ENCODE assay signal across 9 cellular contexts in the genomic region with DNA sequence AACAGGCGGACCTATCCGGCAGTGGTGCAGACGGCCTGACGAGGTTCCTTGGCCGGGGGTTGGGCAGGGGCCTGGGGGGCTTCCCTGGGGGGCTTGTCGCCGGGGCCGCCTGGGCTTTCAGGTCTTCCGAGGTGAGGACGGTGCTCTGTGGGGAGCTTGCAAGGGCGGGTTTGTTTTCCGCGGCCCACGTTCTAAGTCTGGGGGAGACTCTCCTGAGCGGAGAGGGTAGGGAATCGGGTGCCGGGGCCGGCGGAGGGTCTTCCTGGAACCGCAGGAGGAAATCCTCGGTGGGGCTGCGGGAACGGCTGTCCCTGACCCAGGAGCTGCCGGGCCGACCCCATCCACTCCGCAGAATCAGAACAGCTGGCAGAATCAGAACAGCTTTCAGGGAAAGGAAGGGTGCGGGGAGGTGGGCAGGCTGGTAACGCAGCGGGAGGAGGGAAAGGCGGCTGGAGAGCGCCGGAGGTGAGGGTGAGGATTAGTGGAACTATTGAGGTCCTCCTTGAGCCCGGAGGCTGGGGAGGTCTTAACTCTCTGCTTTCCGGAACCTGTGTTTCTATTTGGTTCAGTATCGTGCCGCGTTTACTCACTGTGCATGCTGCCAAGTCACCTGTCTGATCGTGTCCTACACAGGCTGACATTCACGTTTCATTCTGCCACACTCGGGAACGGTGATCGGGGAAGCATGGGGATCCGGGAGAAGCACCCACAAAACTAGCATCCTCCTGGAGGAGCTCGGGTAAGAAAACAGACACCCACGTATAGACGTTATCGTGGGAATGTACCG. TPM values are rescaled to one million over a fixed set of nuclear protein-coding genes. Genes with fewer than 3 reads are reported as not detected.
DNase-seq lines count a peak whose midpoint lies in the region; ATAC-seq, FAIRE-seq and TF ChIP-seq lines count a peak whose summit lies in the region.
"Had no signal": no experiment of that assay in that cellular context is flagged by ENCODE, and none has a peak within 500 bp of the region (broad histone marks: within the 10 kb centered on the region; RNA-seq: fewer than 3 reads in every experiment).

No MANE protein-coding gene starts in this region.

- H3K9me1 ChIP-seq in K562 (ENCODE audit: control insufficient read depth, insufficient read depth, low read length) = no peaks in the 10 kb centered on the region

- POLR2A ChIA-PET in PC-3 (lab: Charles Lee; ENCODE audit: unreplicated experiment) = interaction anchor here (0.7 kb wide), 1 partner anchor 18 kb away, joined by 5 read pairs; no protein-coding TSS in a partner anchor
- POLR2A ChIA-PET in K562 (lab: Yijun Ruan, JAX) = interaction anchor here (0.6 to 2.3 kb wide), 17 partner anchors 10 to 595 kb away, joined by 3 to 10 read pairs (median 4); a partner anchor contains a TSS

- CTCF ChIA-PET in PC-3 (lab: Charles Lee) (interaction anchor here (0.6 to 1.8 kb wide), 2 partner anchors 10 to 137 kb away, joined by 3 to 7 read pairs; no protein-coding TSS in a partner anchor), K562 (lab: Yijun Ruan, JAX; ENCODE audit: low intra/inter-chr PET ratio) (interaction anchor here (0.8 kb wide), 1 partner anchor 45 kb away, joined by 3 read pairs; no protein-coding TSS in a partner anchor)

- H3K4me3 ChIP-seq in AG09309 (ENCODE audit: control insufficient read depth, low read depth, low read length) (peak overlapping the region; percentile 99), PC-3 (ENCODE audit: low read length) (peak overlapping the region; percentile 80), K562 (peak overlapping the region; percentile 95), iPS-18c (ENCODE audit: insufficient read depth, low read depth, low read length) (peak overlapping the region; percentile 92), small intestine (ENCODE audit: low read depth in 1 of 2, low read length in 2 of 2) (peak overlapping the region; percentile 59 to 92)

- under 1% methylated on average over 35 of the region's 48 CpGs for WGBS in K562 (ENCODE audit: insufficient coverage, low coverage, missing lambda C conversion rate)
- 0 to 1% (median 1%) methylated on average over 45 to 48 of the region's 48 CpGs for WGBS in small intestine, 3 donors

- H3K36me3 ChIP-seq in PC-3 (ENCODE audit: low read depth, low read length) (peaks cover 23% of the 10 kb centered on the region), K562 (ENCODE audit: control insufficient read depth, insufficient read depth, low read length) (peaks cover 39% of the 10 kb centered on the region), small intestine (ENCODE audit: control insufficient read depth in 2 of 2, insufficient read depth in 2 of 2, low read length in 2 of 2) (no peaks in the 10 kb centered on the region)

- ATAC-seq in GM18505 (IDR thresholded peaks at IDR 0.05; ENCODE audit: unreplicated experiment) (peak; percentile 15), HG02981 (IDR thresholded peaks at IDR 0.05; ENCODE audit: unreplicated experiment) (peak; percentile 19), PC-3 (peak; percentile 26), K562 (peak; percentile 51)

- peaks cover 6% of the 10 kb centered on the region for H3F3A ChIP-seq in PC-3 (ENCODE audit: low read length, unreplicated experiment)

- peak; percentile 29 for FAIRE-seq in K562 (lab: Jason Lieb, UNC)
- FAIRE-seq in small intestine (lab: Jason Lieb, UNC) = no peak

- H3K79me2 ChIP-seq in PC-3 (ENCODE audit: low read length) = peaks cover 70% of the 10 kb centered on the region
- H3K79me2 ChIP-seq in K562 (ENCODE audit: control insufficient read depth, insufficient read depth, low read length) = peaks cover 75% of the 10 kb centered on the region

- peak; percentile 25 for TF ChIP-seq POLR2A in GM18505 (IDR thresholded peaks at IDR 0.05; ENCODE audit: borderline replicate concordance, extremely low read depth, insufficient read depth, insufficient read length)
- no peak for TF ChIP-seq POLR2A in K562 (conservative IDR thresholded peaks at IDR 0.05)

- H3K9me3 ChIP-seq in PC-3 (ENCODE audit: low read length) (no peaks in the 10 kb centered on the region), K562 (replicated peaks; ENCODE audit: control insufficient read depth, insufficient read depth, low read depth, low read length) (no peaks in the 10 kb centered on the region), iPS-18c (ENCODE audit: control insufficient read depth, insufficient read depth, low read length) (no peaks in the 10 kb centered on the region), small intestine (ENCODE audit: control insufficient read depth, low read depth) (no peaks in the 10 kb centered on the region)

- H3K4me1 ChIP-seq in PC-3 (ENCODE audit: insufficient read depth, low read length) (peaks cover 33% of the 10 kb centered on the region), K562 (replicated peaks in 1 of 2; ENCODE audit: control insufficient read depth in 2 of 2, insufficient read depth in 2 of 2, low read length in 2 of 2) (peaks cover 21 to 26% of the 10 kb centered on the region in 2 experiments), small intestine (ENCODE audit: control insufficient read depth in 2 of 2, insufficient read depth in 1 of 2, low read depth in 1 of 2, low read length in 1 of 2) (peaks cover 2 to 11% of the 10 kb centered on the region in 2 donors)

- peak overlapping the region; percentile 39 for H3K27ac ChIP-seq in PC-3 (ENCODE audit: low read length)
- H3K27ac ChIP-seq in K562 (ENCODE audit: extremely low read depth, low read depth, low read length) = peak overlapping the region; percentile 89
- peak overlapping the region; percentile 69 to 74 for H3K27ac ChIP-seq in small intestine (ENCODE audit: low read depth in 1 of 2, low read length in 1 of 2)

- TF ChIP-seq EP300 in K562 (IDR thresholded peaks at IDR 0.05; ENCODE audit: low read length) = no peak

- H4K20me1 ChIP-seq in PC-3 (ENCODE audit: low read length) = peaks cover 13% of the 10 kb centered on the region; the same call in 1 of the 2 replicates
- peaks cover 16% of the 10 kb centered on the region for H4K20me1 ChIP-seq in K562 (replicated peaks; ENCODE audit: control insufficient read depth, insufficient read depth, low read length)

- intact Hi-C loops in PC-3 (cut with micrococcal nuclease) = loop anchor here (1.0 to 2.0 kb wide), 2 partner anchors 40 to 79 kb away; a partner anchor contains a TSS
- intact Hi-C loops in K562 (cut with micrococcal nuclease) = loop anchor here (2.0 kb wide), 2 partner anchors 40 to 78 kb away; a partner anchor contains a TSS

- no peak for TF ChIP-seq RAD21 in K562 (CRISPR knock-in tag; conservative IDR thresholded peaks at IDR 0.05 in 1 of 2, IDR thresholded peaks at IDR 0.05 in 1 of 2)

- no peaks in the 10 kb centered on the region for H3K9me2 ChIP-seq in PC-3 (replicated peaks; ENCODE audit: low read length)

- H3K27me3 ChIP-seq in PC-3 (ENCODE audit: low read length) (no peaks in the 10 kb centered on the region), K562 (ENCODE audit: control insufficient read depth in 2 of 2, insufficient read depth in 2 of 2, low read length in 2 of 2) (no peaks in the 10 kb centered on the region), small intestine (ENCODE audit: control insufficient read depth in 2 of 2, insufficient read depth in 2 of 2, low read length in 2 of 2) (no peaks in the 10 kb centered on the region)

- BruUV-seq in PC-3 (replicated peaks; lab: Mats Ljungman, UMichigan) (TSS peak; percentile 45), K562 (replicated peaks; lab: Mats Ljungman, UMichigan) (TSS peak; percentile 64)

- H3K9ac ChIP-seq in PC-3 (ENCODE audit: low read length) (peak overlapping the region; percentile 93), K562 (ENCODE audit: insufficient read depth in 1 of 2, low read depth in 2 of 2, low read length in 2 of 2) (peak overlapping the region; percentile 76 to 93)

- DNase-seq in AG09309 (ENCODE audit: low read depth) (no peak), PC-3 (peak; percentile 56), K562 (ENCODE audit: extremely low read depth in 1 of 4, low spot score in 3 of 4) (peak in 3 of 4 experiments; percentile 40 to 48 (median 44)), small intestine (peak; percentile 55), middle frontal gyrus (ENCODE audit: extremely low spot score, low spot score) (no peak)

- in situ Hi-C loops in K562 (cut with MboI) = no loop called here

- H3K4me2 ChIP-seq in PC-3 (ENCODE audit: low read length) (peak overlapping the region; percentile 100), K562 (ENCODE audit: insufficient read depth, low read length) (peak overlapping the region; percentile 97)

- TF ChIP-seq CTCF in AG09309 (IDR thresholded peaks at IDR 0.05; ENCODE audit: control insufficient read depth, insufficient read depth, low read depth, low read length, missing control alignments) (no peak), PC-3 (conservative IDR thresholded peaks at IDR 0.05; ENCODE audit: low read depth, low read length) (no peak), K562 (IDR thresholded peaks at IDR 0.05 in 2 of 3, conservative IDR thresholded peaks at IDR 0.05 in 1 of 3; ENCODE audit: insufficient read depth in 2 of 3, low read depth in 1 of 3, low read length in 3 of 3) (no peak)

- H2AFZ ChIP-seq in PC-3 (ENCODE audit: low read length) (peak overlapping the region; percentile 98), K562 (ENCODE audit: low read depth, low read length) (peak overlapping the region; percentile 90)

RNA-seq across cellular contexts. Expression of a gene that starts 28.9 kb away (rescaled TPM):
- total RNA-seq in PC-3 (2014; rRNA removed) (not detected in 2 replicates), K562 (2014; rRNA removed) (not detected in 2 replicates), K562 (2014; rRNA removed; fragmentation: Illumina TruSeq; extraction: Trizol) (not detected in 2 replicates), K562 (2015; rRNA removed; fragmentation: Illumina TruSeq; extraction: Trizol) (not detected in 2 replicates), K562 (2021) (not detected in 2 replicates)
- not detected in 2 replicates for total RNA-seq in K562 (2011; cell fraction: chromatin; rRNA removed; ENCODE audit: low replicate concordance)
- not detected in 2 replicates for total RNA-seq in K562 (2011; cell fraction: nucleolus; rRNA removed)
- total RNA-seq in K562 (2011; cell fraction: nucleoplasm; rRNA removed) = not detected in 2 replicates
- polyA plus RNA-seq in K562 (2011; rRNA removed) (not detected in 2 replicates), K562 (2014; fragmentation: Illumina TruSeq; extraction: Trizol) (not detected in 2 replicates), K562 (2014; fragmentation: Nextera tagmentation; extraction: Ambion mirVana) (not detected), K562 (2014; rRNA removed) (not detected in 2 replicates), small intestine (not detected)
- not detected in 2 replicates for polyA plus RNA-seq in K562 (2011; cell fraction: cytosol; rRNA removed)
- 0.08 TPM in 1 of 2 replicates, not detected in the other for polyA plus RNA-seq in K562 (2011; cell fraction: nucleus; rRNA removed)
- polyA plus RNA-seq in K562 (2012) = not detected in 2 replicates
- polyA minus RNA-seq in K562 (2011; rRNA and poly(A)+ RNA removed) = not detected in 2 replicates
- polyA minus RNA-seq in K562 (2011; cell fraction: cytosol; rRNA and poly(A)+ RNA removed) = not detected in 2 replicates
- not detected in 2 replicates for polyA minus RNA-seq in K562 (2011; cell fraction: nucleus; rRNA and poly(A)+ RNA removed)
- total RNA-seq: temporal lobe had no signal

RNA-seq across cellular contexts. Expression of a gene that starts 39.9 kb away (rescaled TPM):
- total RNA-seq in PC-3 (2014; rRNA removed) = 24.1 and 31.6 TPM in 2 replicates
- 66.6 and 89.3 TPM in 2 replicates for total RNA-seq in K562 (2011; cell fraction: chromatin; rRNA removed; ENCODE audit: low replicate concordance)
- total RNA-seq in K562 (2011; cell fraction: nucleolus; rRNA removed) = 46.7 and 60.0 TPM in 2 replicates
- 49.8 and 61.1 TPM in 2 replicates for total RNA-seq in K562 (2011; cell fraction: nucleoplasm; rRNA removed)
- 10.8 and 16.6 TPM in 2 replicates for total RNA-seq in K562 (2014; rRNA removed)
- total RNA-seq in K562 (2014; rRNA removed; fragmentation: Illumina TruSeq; extraction: Trizol) = 12.3 and 14.0 TPM in 2 replicates
- total RNA-seq in K562 (2015; rRNA removed; fragmentation: Illumina TruSeq; extraction: Trizol) = 13.8 and 18.5 TPM in 2 replicates
- 23.9 and 26.8 TPM in 2 replicates for total RNA-seq in K562 (2021)
- 16.2 and 22.8 TPM in 2 replicates for polyA plus RNA-seq in K562 (2011; rRNA removed)
- 13.1 and 18.9 TPM in 2 replicates for polyA plus RNA-seq in K562 (2011; cell fraction: cytosol; rRNA removed)
- 55.2 and 65.8 TPM in 2 replicates for polyA plus RNA-seq in K562 (2011; cell fraction: nucleus; rRNA removed)
- polyA plus RNA-seq in K562 (2012) = 23.6 and 25.0 TPM in 2 replicates
- polyA plus RNA-seq in K562 (2014; fragmentation: Illumina TruSeq; extraction: Trizol) = 19.6 and 28.3 TPM in 2 replicates
- polyA plus RNA-seq in K562 (2014; fragmentation: Nextera tagmentation; extraction: Ambion mirVana) = 1 to 10 TPM; 9.5 to 9.9 TPM
- polyA plus RNA-seq in K562 (2014; rRNA removed) = 12.9 and 13.9 TPM in 2 replicates
- 20.6 and 23.9 TPM in 2 replicates for polyA minus RNA-seq in K562 (2011; rRNA and poly(A)+ RNA removed)
- polyA minus RNA-seq in K562 (2011; cell fraction: cytosol; rRNA and poly(A)+ RNA removed) = 15.8 and 17.8 TPM in 2 replicates
- 42.4 and 45.0 TPM in 2 replicates for polyA minus RNA-seq in K562 (2011; cell fraction: nucleus; rRNA and poly(A)+ RNA removed)
- 10 to 100 TPM in 2 of 3 donors, 1 to 10 TPM in 1; 9.2 to 20.1 (median 12.7) TPM for polyA plus RNA-seq in small intestine

Comparison
In these comparisons a context has a peak if more than half of its experiments do, and no peak if none do; other contexts are left out.
1. DNase-seq: peak in PC-3 (single experiment), K562 (3 of 4) and small intestine (single experiment); none in AG09309 (single experiment) and middle frontal gyrus (single experiment).
2. H3K27ac ChIP-seq: peak in every context shown above with its lines; median percentile 89 in K562; 72 in small intestine; 39 in PC-3.
3. Peak in every context shown above with its lines, with median percentiles within 50 percentile points of each other: H3K4me3 ChIP-seq and ATAC-seq.